8 cellular contexts compared by ENCODE assay signal in genomic region chr16:89422905-89423630, GRCh38.
A peak's percentile ranks its signal among the peaks of the same experiment; 100 is the strongest.
DNase-seq lines count a peak whose midpoint lies in the region; ATAC-seq and TF ChIP-seq lines count a peak whose summit lies in the region.

No MANE protein-coding gene starts in this region.

- no peak overlapping the region for H3K4me2 ChIP-seq in PC-9

- no peaks in the 10 kb centered on the region for H3K4me1 ChIP-seq in PC-9 (replicated peaks; ENCODE audit: insufficient read depth)

- H3K9me2 ChIP-seq in PC-9 (ENCODE audit: insufficient read depth): no peaks in the 10 kb centered on the region

- no peaks in the 10 kb centered on the region for H3K9me3 ChIP-seq in PC-9 (ENCODE audit: insufficient read depth, low read depth)

- H3F3A ChIP-seq in PC-9 (ENCODE audit: insufficient read depth, low read depth): peaks cover 64% of the 10 kb centered on the region

- no peak for TF ChIP-seq CTCF in PC-9 (conservative IDR thresholded peaks at IDR 0.05)

- peak; percentile 83 for DNase-seq in activated effector memory CD4-positive, alpha-beta T cell treated with anti-CD3 and anti-CD28 coated beads, Interleukin-2, amount 50 U/mL, for 16 hours
- no peak for DNase-seq in activated effector memory CD4-positive, alpha-beta T cell treated with Interleukin-2 at 50 U/mL for 16 hours
- DNase-seq in activated CD4-positive, alpha-beta T cell treated with anti-CD3 and anti-CD28 coated beads, Interleukin-2, amount 50 U/mL, for 48 hours: peak; percentile 63 to 78
- DNase-seq in fibroblast of peridontal ligament (ENCODE audit: extremely low read depth): peak; percentile 40
- peak; percentile 56 for DNase-seq in stimulated activated CD4-positive, alpha-beta T cell treated with anti-CD3 and anti-CD28 coated beads, Interleukin-2, amount 100 ng/mL, for 48 hours
- no peak for DNase-seq in PC-9
- no peak for DNase-seq in NCI-H69 (lab: John Stamatoyannopoulos, UW)

- H3K27ac ChIP-seq in PC-9: no peak overlapping the region

- H3K36me3 ChIP-seq in PC-9 (ENCODE audit: low read depth): peaks cover 11% of the 10 kb centered on the region; the same call in 1 of the 2 replicates

- POLR2A ChIA-PET in PC-9 (lab: Charles Lee; ENCODE audit: unreplicated experiment): no interaction called here

- intact Hi-C loops in PC-9 (cut with micrococcal nuclease; ENCODE audit: unreplicated experiment): no loop called here

- H2AFZ ChIP-seq in PC-9: no peak overlapping the region

- peaks cover 93% of the 10 kb centered on the region for H4K20me1 ChIP-seq in PC-9 (ENCODE audit: insufficient read depth)

- no peaks in the 10 kb centered on the region for H3K27me3 ChIP-seq in PC-9 (ENCODE audit: insufficient read depth, low read depth)

- H3K4me3 ChIP-seq in PC-9: no peak overlapping the region

- CTCF ChIA-PET in PC-9 (lab: Charles Lee): no interaction called here

- H3K79me2 ChIP-seq in PC-9 (ENCODE audit: low read depth): peaks cover 95% of the 10 kb centered on the region

- no TSS peak for BruUV-seq in PC-9 (replicated peaks; lab: Mats Ljungman, UMichigan)

- peak; percentile 64 for ATAC-seq in HG03175 (IDR thresholded peaks at IDR 0.05; ENCODE audit: unreplicated experiment)

Comparison
In these comparisons a context has a peak if more than half of its experiments do, and no peak if none do; other contexts are left out.
1. DNase-seq: peak in activated effector memory CD4-positive, alpha-beta T cell treated with anti-CD3 and anti-CD28 coated beads, Interleukin-2, amount 50 U/mL, for 16 hours (single experiment), activated CD4-positive, alpha-beta T cell treated with anti-CD3 and anti-CD28 coated beads, Interleukin-2, amount 50 U/mL, for 48 hours (2 of 2), fibroblast of peridontal ligament (single experiment) and stimulated activated CD4-positive, alpha-beta T cell treated with anti-CD3 and anti-CD28 coated beads, Interleukin-2, amount 100 ng/mL, for 48 hours (2 of 2); none in activated effector memory CD4-positive, alpha-beta T cell treated with Interleukin-2 at 50 U/mL for 16 hours (single experiment), PC-9 (0 of 2) and NCI-H69 (single experiment).